In the genomic region with DNA sequence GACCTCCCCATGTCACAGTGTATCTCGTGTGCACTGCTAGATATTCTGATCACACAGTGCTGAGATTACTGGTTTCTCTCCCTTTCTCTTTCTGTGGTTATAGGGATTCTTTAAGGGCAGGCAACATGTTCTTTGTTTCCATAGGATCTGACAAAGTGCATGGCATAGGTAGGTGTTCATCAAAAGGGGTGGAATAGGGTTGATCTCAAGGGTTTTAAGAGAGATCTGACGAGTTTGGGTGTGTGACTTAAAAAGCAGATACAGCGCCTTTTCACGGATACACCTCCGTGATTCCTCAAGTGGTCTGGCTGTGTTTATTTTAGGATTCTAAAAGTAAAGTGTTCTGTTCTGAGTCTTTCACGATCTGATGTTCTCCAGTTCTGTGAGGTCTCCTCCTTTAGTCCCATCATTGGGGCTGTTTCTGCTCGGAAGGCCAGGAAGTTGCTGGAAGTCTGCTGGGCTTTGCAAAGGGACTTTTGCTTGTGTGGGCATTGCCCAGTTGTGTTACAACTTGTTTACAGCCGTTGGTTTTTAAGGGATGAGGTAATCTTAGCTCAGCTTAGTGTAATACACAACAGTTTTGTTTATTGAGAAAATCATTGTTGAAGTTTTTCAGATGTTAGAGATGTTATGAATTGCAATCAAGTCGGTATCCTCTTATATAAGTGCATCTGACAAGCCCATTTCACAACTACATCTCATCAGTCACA, we compare ENCODE assay signal across 13 cellular contexts. TPM values are rescaled to one million over a fixed set of nuclear protein-coding genes. Genes with fewer than 3 reads are reported as not detected.
A peak's percentile ranks its signal among the peaks of the same experiment; 100 is the strongest.
DNase-seq lines count a peak whose midpoint lies in the region; ATAC-seq lines count a peak whose summit lies in the region.
"Had no signal": no experiment of that assay in that cellular context is flagged by ENCODE, and none has a peak within 500 bp of the region (broad histone marks: within the 10 kb centered on the region; RNA-seq: fewer than 3 reads in every experiment).

No MANE protein-coding gene starts in this region.

- peaks cover 0 to 17% (median 0%) of the 10 kb centered on the region in 5 donors for H3K36me3 Mint-ChIP-seq in naive thymus-derived CD4-positive, alpha-beta T cell
- peaks cover 5% of the 10 kb centered on the region for H3K36me3 Mint-ChIP-seq in activated T-cell treated with anti-CD3 and anti-CD28 coated beads, Interleukin-2, amount 50 U/mL, for 4 hours (ENCODE audit: insufficient read depth)

- intact Hi-C loops in naive thymus-derived CD4-positive, alpha-beta T cell (cut with micrococcal nuclease) = no loop called here

- no peak overlapping the region for H3K4me3 ChIP-seq in ACC112 (ENCODE audit: low read depth, low read length)
- no peak overlapping the region for H3K4me3 ChIP-seq in naive thymus-derived CD4-positive, alpha-beta T cell (ENCODE audit: low read length)

- ATAC-seq in naive thymus-derived CD4-positive, alpha-beta T cell = no peak
- no peak for ATAC-seq in HG03097 (IDR thresholded peaks at IDR 0.05; ENCODE audit: low FRiP score, unreplicated experiment)
- ATAC-seq in activated T-cell treated with anti-CD3 and anti-CD28 coated beads, Interleukin-2, amount 50 U/mL, for 4 hours = no peak
- ATAC-seq in HG02981 (IDR thresholded peaks at IDR 0.05; ENCODE audit: unreplicated experiment) = no peak

- POLR2A ChIA-PET in naive thymus-derived CD4-positive, alpha-beta T cell (lab: Charles Lee) = no interaction called here

- no peaks in the 10 kb centered on the region for H3K27me3 ChIP-seq in ACC112 (ENCODE audit: insufficient read depth, low read length)
- H3K27me3 ChIP-seq in naive thymus-derived CD4-positive, alpha-beta T cell (ENCODE audit: control insufficient read depth in 2 of 2, insufficient read depth in 2 of 2, low read length in 2 of 2) = no peaks in the 10 kb centered on the region

- no peaks in the 10 kb centered on the region for H3K27me3 Mint-ChIP-seq in naive thymus-derived CD4-positive, alpha-beta T cell
- H3K27me3 Mint-ChIP-seq in activated T-cell treated with anti-CD3 and anti-CD28 coated beads, Interleukin-2, amount 50 U/mL, for 4 hours (ENCODE audit: low read depth) = no peaks in the 10 kb centered on the region
- H3K27me3 Mint-ChIP-seq: activated CD4-positive, alpha-beta memory T cell treated with anti-CD3 and anti-CD28 coated beads, Interleukin-2, amount 10 ng/mL, durations not matched to agents 7 days and 5 days; activated naive CD8-positive, alpha-beta T cell treated with anti-CD3 and anti-CD28 coated beads, Interleukin-2, amount 10 ng/mL, durations not matched to agents 7 days and 5 days had no signal

- peaks cover 85% of the 10 kb centered on the region for H3K79me2 ChIP-seq in ACC112 (ENCODE audit: control insufficient read depth, insufficient read depth, low read length, unreplicated experiment)

- peak overlapping the region in 4 of 9 donors; percentile 14 to 42 (median 20) for H3K27ac Mint-ChIP-seq in naive thymus-derived CD4-positive, alpha-beta T cell
- H3K27ac Mint-ChIP-seq: activated CD4-positive, alpha-beta memory T cell treated with anti-CD3 and anti-CD28 coated beads, Interleukin-2, amount 10 ng/mL, durations not matched to agents 7 days and 5 days; activated naive CD8-positive, alpha-beta T cell treated with anti-CD3 and anti-CD28 coated beads, Interleukin-2, amount 10 ng/mL, durations not matched to agents 7 days and 5 days had no signal

- H3K9me3 ChIP-seq in naive thymus-derived CD4-positive, alpha-beta T cell (ENCODE audit: control insufficient read depth in 2 of 3, low read length in 3 of 3) = no peaks in the 10 kb centered on the region

- H3K4me3 Mint-ChIP-seq in naive thymus-derived CD4-positive, alpha-beta T cell = peak overlapping the region in 8 of 10 donors; percentile 22 to 46 (median 37)
- no peak overlapping the region for H3K4me3 Mint-ChIP-seq in activated T-cell treated with anti-CD3 and anti-CD28 coated beads, Interleukin-2, amount 50 U/mL, for 4 hours
- H3K4me3 Mint-ChIP-seq: activated CD4-positive, alpha-beta memory T cell treated with anti-CD3 and anti-CD28 coated beads, Interleukin-2, amount 10 ng/mL, durations not matched to agents 7 days and 5 days; activated naive CD8-positive, alpha-beta T cell treated with anti-CD3 and anti-CD28 coated beads, Interleukin-2, amount 10 ng/mL, durations not matched to agents 7 days and 5 days; CD14-positive monocyte had no signal

- H3K4me1 ChIP-seq in ACC112 (ENCODE audit: control insufficient read depth, insufficient read depth, low read length, unreplicated experiment) = peaks cover 23% of the 10 kb centered on the region
- peaks cover 0 to 30% of the 10 kb centered on the region in 2 donors for H3K4me1 ChIP-seq in naive thymus-derived CD4-positive, alpha-beta T cell (ENCODE audit: control insufficient read depth in 2 of 2, insufficient read depth in 2 of 2, low read length in 2 of 2)

- H3K27ac ChIP-seq in ACC112 (ENCODE audit: low read depth, low read length) = no peak overlapping the region
- H3K27ac ChIP-seq in naive thymus-derived CD4-positive, alpha-beta T cell (ENCODE audit: low read depth, low read length) = no peak overlapping the region

- CTCF ChIA-PET in naive thymus-derived CD4-positive, alpha-beta T cell (lab: Charles Lee) = no interaction called here

- no peaks in the 10 kb centered on the region for H3K36me3 ChIP-seq in ACC112 (ENCODE audit: insufficient read depth, low read length)
- no peaks in the 10 kb centered on the region for H3K36me3 ChIP-seq in naive thymus-derived CD4-positive, alpha-beta T cell (ENCODE audit: control insufficient read depth in 2 of 3, insufficient read depth in 3 of 3, low read length in 3 of 3)

- no peaks in the 10 kb centered on the region for H3K9me3 Mint-ChIP-seq in naive thymus-derived CD4-positive, alpha-beta T cell
- no peaks in the 10 kb centered on the region for H3K9me3 Mint-ChIP-seq in activated T-cell treated with anti-CD3 and anti-CD28 coated beads, Interleukin-2, amount 50 U/mL, for 4 hours
- H3K9me3 Mint-ChIP-seq: activated CD4-positive, alpha-beta memory T cell treated with anti-CD3 and anti-CD28 coated beads, Interleukin-2, amount 10 ng/mL, durations not matched to agents 7 days and 5 days; activated naive CD8-positive, alpha-beta T cell treated with anti-CD3 and anti-CD28 coated beads, Interleukin-2, amount 10 ng/mL, durations not matched to agents 7 days and 5 days had no signal

- H2AFZ ChIP-seq in ACC112 (ENCODE audit: low read length, unreplicated experiment) = peak overlapping the region; percentile 12

- peak; percentile 58 for DNase-seq in HPDE6-E6E7 (ENCODE audit: extremely low spot score)
- peak; percentile 16 for DNase-seq in dermis blood vessel endothelial cell
- no peak for DNase-seq in naive thymus-derived CD4-positive, alpha-beta T cell
- DNase-seq in activated T-cell treated with anti-CD3 and anti-CD28 coated beads, Interleukin-2, amount 50 U/mL, for 4 hours = no peak
- no peak for DNase-seq in D341Med (ENCODE audit: low spot score)
- DNase-seq: activated CD4-positive, alpha-beta memory T cell treated with anti-CD3 and anti-CD28 coated beads, Interleukin-2, amount 10 ng/mL, durations not matched to agents 7 days and 5 days; activated naive CD8-positive, alpha-beta T cell treated with anti-CD3 and anti-CD28 coated beads, Interleukin-2, amount 10 ng/mL, durations not matched to agents 7 days and 5 days; islet precursor cell; NCI-H526 treated with DMSO at 0.1 percent for 48 hours had no signal

- H3K4me1 Mint-ChIP-seq in naive thymus-derived CD4-positive, alpha-beta T cell = peaks cover 29 to 89% (median 83%) of the 10 kb centered on the region in 7 donors
- peaks cover 52% of the 10 kb centered on the region for H3K4me1 Mint-ChIP-seq in activated T-cell treated with anti-CD3 and anti-CD28 coated beads, Interleukin-2, amount 50 U/mL, for 4 hours (ENCODE audit: low read depth)
- H3K4me1 Mint-ChIP-seq: activated CD4-positive, alpha-beta memory T cell treated with anti-CD3 and anti-CD28 coated beads, Interleukin-2, amount 10 ng/mL, durations not matched to agents 7 days and 5 days had no signal

RNA-seq across cellular contexts. Expression of gene IGF1R, which starts 34.8 kb away (rescaled TPM):
- 65.3 and 93.5 TPM in 2 replicates for total RNA-seq in dermis blood vessel endothelial cell
- 100 to 1,000 TPM in 3 of 5 experiments, 10 to 100 TPM in 2; 37.4 to 167 (median 124) TPM for total RNA-seq in naive thymus-derived CD4-positive, alpha-beta T cell
- polyA plus RNA-seq in naive thymus-derived CD4-positive, alpha-beta T cell = 10 to 100 TPM in 1 of 2 donors, 1 to 10 TPM in 1; 8.4 to 10.7 TPM
- 10 to 100 TPM; 16.7 to 28.6 (median 25.1) TPM for total RNA-seq in activated T-cell treated with anti-CD3 and anti-CD28 coated beads, Interleukin-2, amount 50 U/mL, for 4 hours

Comparison
In these comparisons a context has a peak if more than half of its experiments do, and no peak if none do; other contexts are left out.
1. DNase-seq: peak in HPDE6-E6E7 (single experiment) and dermis blood vessel endothelial cell (single experiment); none in naive thymus-derived CD4-positive, alpha-beta T cell (0 of 9), activated T-cell treated with anti-CD3 and anti-CD28 coated beads, Interleukin-2, amount 50 U/mL, for 4 hours (single experiment) and D341Med (single experiment).